ENCODE assay signal across 19 cellular contexts in genomic region chr6:16706029-16706428, GRCh38. TPM values are rescaled to one million over a fixed set of nuclear protein-coding genes. Genes with fewer than 3 reads are reported as not detected.
DNase-seq lines count a peak whose midpoint lies in the region; ATAC-seq, FAIRE-seq and TF ChIP-seq lines count a peak whose summit lies in the region.
"Had no signal": no experiment of that assay in that cellular context is flagged by ENCODE, and none has a peak within 500 bp of the region (broad histone marks: within the 10 kb centered on the region; RNA-seq: fewer than 3 reads in every experiment).

No MANE protein-coding gene starts in this region.

- intact Hi-C loops in activated CD8-positive, alpha-beta T cell treated with anti-CD3 and anti-CD28 coated beads for 36 hours (cut with micrococcal nuclease) = no loop called here

- H3K36me3 Mint-ChIP-seq in activated CD8-positive, alpha-beta T cell treated with anti-CD3 and anti-CD28 coated beads for 36 hours (ENCODE audit: low read depth) = peaks cover 18% of the 10 kb centered on the region
- H3K36me3 Mint-ChIP-seq in activated CD8-positive, alpha-beta T cell treated with anti-CD3 and anti-CD28 coated beads, Interleukin-2, amount 10 ng/mL, durations not matched to agents 7 days and 5 days (ENCODE audit: low read depth) = peaks cover 11% of the 10 kb centered on the region
- H3K36me3 Mint-ChIP-seq in T-cell = peaks cover 2% of the 10 kb centered on the region
- H3K36me3 Mint-ChIP-seq in progenitor cell of endocrine pancreas (ENCODE audit: insufficient read depth) = peaks cover 8% of the 10 kb centered on the region
- H3K36me3 Mint-ChIP-seq: neural progenitor cell had no signal

- FAIRE-seq in H54 (lab: Jason Lieb, UNC) = no peak
- FAIRE-seq: A549 had no signal

- peaks cover 54% of the 10 kb centered on the region for H3K4me1 Mint-ChIP-seq in activated CD8-positive, alpha-beta T cell treated with anti-CD3 and anti-CD28 coated beads for 36 hours (ENCODE audit: low read depth)
- H3K4me1 Mint-ChIP-seq in activated CD8-positive, alpha-beta T cell treated with anti-CD3 and anti-CD28 coated beads, Interleukin-2, amount 10 ng/mL, durations not matched to agents 7 days and 5 days (ENCODE audit: low read depth) = peaks cover 49% of the 10 kb centered on the region
- H3K4me1 Mint-ChIP-seq in T-cell (peaks cover 44 to 64% (median 52%) of the 10 kb centered on the region in 3 donors), progenitor cell of endocrine pancreas (ENCODE audit: low read depth) (peaks cover 21% of the 10 kb centered on the region)

- no peak overlapping the region for H3K4me3 ChIP-seq in epithelial cell of esophagus (ENCODE audit: low read length)
- H3K4me3 ChIP-seq: A549, body of pancreas, gastrocnemius medialis, neural progenitor cell had no signal

- CTCF ChIA-PET in activated CD8-positive, alpha-beta T cell treated with anti-CD3 and anti-CD28 coated beads for 36 hours (lab: Charles Lee) = no interaction called here
- CTCF ChIA-PET in activated CD8-positive, alpha-beta T cell treated with anti-CD3 and anti-CD28 coated beads, Interleukin-2, amount 10 ng/mL, durations not matched to agents 7 days and 5 days (lab: Charles Lee) = no interaction called here
- CTCF ChIA-PET in T-cell (lab: Charles Lee) = interaction anchor here in 1 of 2 donors (1.6 kb wide), 1 partner anchor 57 kb away, joined by 5 read pairs; no protein-coding TSS in a partner anchor

- ATAC-seq in activated CD8-positive, alpha-beta T cell treated with anti-CD3 and anti-CD28 coated beads for 36 hours = no peak
- no peak for ATAC-seq in activated CD8-positive, alpha-beta T cell treated with anti-CD3 and anti-CD28 coated beads, Interleukin-2, amount 10 ng/mL, durations not matched to agents 7 days and 5 days
- ATAC-seq in T-cell (replicated peaks in 1 of 4) (no peak), GM21360 (IDR thresholded peaks at IDR 0.05; ENCODE audit: unreplicated experiment) (no peak)
- ATAC-seq: A549, gastrocnemius medialis had no signal

- no peak for TF ChIP-seq CTCF in activated CD8-positive, alpha-beta T cell treated with anti-CD3 and anti-CD28 coated beads for 36 hours (IDR thresholded peaks at IDR 0.05)
- TF ChIP-seq CTCF in epithelial cell of esophagus (IDR thresholded peaks at IDR 0.05; ENCODE audit: insufficient read depth, low read depth, low read length, missing control alignments) (no peak), progenitor cell of endocrine pancreas (IDR thresholded peaks at IDR 0.05; ENCODE audit: unreplicated experiment) (no peak), GM10266 (IDR thresholded peaks at IDR 0.05; ENCODE audit: control insufficient read depth, insufficient read depth, low read depth, missing control alignments) (no peak)

- peak overlapping the region; percentile 6 for H3K27ac Mint-ChIP-seq in activated CD8-positive, alpha-beta T cell treated with anti-CD3 and anti-CD28 coated beads for 36 hours
- no peak overlapping the region for H3K27ac Mint-ChIP-seq in activated CD8-positive, alpha-beta T cell treated with anti-CD3 and anti-CD28 coated beads, Interleukin-2, amount 10 ng/mL, durations not matched to agents 7 days and 5 days
- H3K27ac Mint-ChIP-seq in T-cell (peak overlapping the region; percentile 42 to 45), progenitor cell of endocrine pancreas (peak overlapping the region; percentile 10)
- H3K27ac Mint-ChIP-seq: mesothelial cell of epicardium, neural progenitor cell had no signal

- peaks cover 3% of the 10 kb centered on the region for H3K9me3 Mint-ChIP-seq in activated CD8-positive, alpha-beta T cell treated with anti-CD3 and anti-CD28 coated beads for 36 hours
- H3K9me3 Mint-ChIP-seq in activated CD8-positive, alpha-beta T cell treated with anti-CD3 and anti-CD28 coated beads, Interleukin-2, amount 10 ng/mL, durations not matched to agents 7 days and 5 days (ENCODE audit: insufficient read depth) = no peaks in the 10 kb centered on the region
- H3K9me3 Mint-ChIP-seq in T-cell (no peaks in the 10 kb centered on the region), progenitor cell of endocrine pancreas (ENCODE audit: low read depth) (peaks cover 6% of the 10 kb centered on the region)
- H3K9me3 Mint-ChIP-seq: activated naive CD4-positive, alpha-beta T cell treated with anti-CD3 and anti-CD28 coated beads, Interleukin-2, amount 50 U/mL, for 24 hours; mesothelial cell of epicardium had no signal

- H3K27me3 Mint-ChIP-seq in activated CD8-positive, alpha-beta T cell treated with anti-CD3 and anti-CD28 coated beads for 36 hours = no peaks in the 10 kb centered on the region
- H3K27me3 Mint-ChIP-seq in activated CD8-positive, alpha-beta T cell treated with anti-CD3 and anti-CD28 coated beads, Interleukin-2, amount 10 ng/mL, durations not matched to agents 7 days and 5 days (ENCODE audit: low read depth) = no peaks in the 10 kb centered on the region
- H3K27me3 Mint-ChIP-seq in T-cell (no peaks in the 10 kb centered on the region), progenitor cell of endocrine pancreas (no peaks in the 10 kb centered on the region)
- H3K27me3 Mint-ChIP-seq: activated naive CD4-positive, alpha-beta T cell treated with anti-CD3 and anti-CD28 coated beads, Interleukin-2, amount 50 U/mL, for 24 hours had no signal

- no peak for DNase-seq in activated CD8-positive, alpha-beta T cell treated with anti-CD3 and anti-CD28 coated beads for 36 hours
- DNase-seq in activated CD8-positive, alpha-beta T cell treated with anti-CD3 and anti-CD28 coated beads, Interleukin-2, amount 10 ng/mL, durations not matched to agents 7 days and 5 days = no peak
- no peak for DNase-seq in T-cell
- DNase-seq in epithelial cell of esophagus (ENCODE audit: low read depth) = peak; percentile 94
- no peak for DNase-seq in progenitor cell of endocrine pancreas (ENCODE audit: low spot score, unreplicated experiment)
- DNase-seq in H54 (ENCODE audit: insufficient read length, low spot score) = no peak
- no peak for DNase-seq in GM10266 (ENCODE audit: extremely low spot score)
- DNase-seq: body of pancreas; cortex of kidney; gastrocnemius medialis; NCI-H1048; NCI-H2081; NK-92 treated with Interleukin-12 subunit alpha and Interleukin-12 subunit beta, amount 100 ng/mL, for 24 hours; stimulated activated CD8-positive, alpha-beta memory T cell treated with anti-CD3 and anti-CD28 coated beads, Interleukin-4, amount 100 ng/mL, for 48 hours had no signal

- POLR2A ChIA-PET in activated CD8-positive, alpha-beta T cell treated with anti-CD3 and anti-CD28 coated beads for 36 hours (lab: Charles Lee) = no interaction called here
- POLR2A ChIA-PET in activated CD8-positive, alpha-beta T cell treated with anti-CD3 and anti-CD28 coated beads, Interleukin-2, amount 10 ng/mL, durations not matched to agents 7 days and 5 days (lab: Charles Lee) = no interaction called here
- POLR2A ChIA-PET in T-cell (lab: Charles Lee) = no interaction called here

- H3K4me3 Mint-ChIP-seq in activated CD8-positive, alpha-beta T cell treated with anti-CD3 and anti-CD28 coated beads for 36 hours = no peak overlapping the region
- H3K4me3 Mint-ChIP-seq in activated CD8-positive, alpha-beta T cell treated with anti-CD3 and anti-CD28 coated beads, Interleukin-2, amount 10 ng/mL, durations not matched to agents 7 days and 5 days = no peak overlapping the region
- peak overlapping the region in 1 of 3 donors; percentile 29 for H3K4me3 Mint-ChIP-seq in T-cell
- H3K4me3 Mint-ChIP-seq in progenitor cell of endocrine pancreas (ENCODE audit: low read depth) = no peak overlapping the region
- H3K4me3 Mint-ChIP-seq: activated naive CD4-positive, alpha-beta T cell treated with anti-CD3 and anti-CD28 coated beads, Interleukin-2, amount 50 U/mL, for 24 hours; mesothelial cell of epicardium; neural progenitor cell had no signal

- TF ChIP-seq POLR2A in H54 (IDR thresholded peaks at IDR 0.05; ENCODE audit: low read depth, low read length) = no peak

RNA-seq across cellular contexts. Expression of gene ATXN1, which starts 55.2 kb away (rescaled TPM):
- 10 to 100 TPM; 35.4 to 40.8 TPM for total RNA-seq in activated CD8-positive, alpha-beta T cell treated with anti-CD3 and anti-CD28 coated beads for 36 hours
- 10 to 100 TPM; 36.7 to 42.9 TPM for total RNA-seq in activated CD8-positive, alpha-beta T cell treated with anti-CD3 and anti-CD28 coated beads, Interleukin-2, amount 10 ng/mL, durations not matched to agents 7 days and 5 days
- total RNA-seq in T-cell = 100 to 1,000 TPM in 1 of 5 donors, 10 to 100 TPM in 4; 65.1 to 101 (median 77.5) TPM
- total RNA-seq in progenitor cell of endocrine pancreas = 35.8 and 37.5 TPM in 2 replicates
